In the genomic region with DNA sequence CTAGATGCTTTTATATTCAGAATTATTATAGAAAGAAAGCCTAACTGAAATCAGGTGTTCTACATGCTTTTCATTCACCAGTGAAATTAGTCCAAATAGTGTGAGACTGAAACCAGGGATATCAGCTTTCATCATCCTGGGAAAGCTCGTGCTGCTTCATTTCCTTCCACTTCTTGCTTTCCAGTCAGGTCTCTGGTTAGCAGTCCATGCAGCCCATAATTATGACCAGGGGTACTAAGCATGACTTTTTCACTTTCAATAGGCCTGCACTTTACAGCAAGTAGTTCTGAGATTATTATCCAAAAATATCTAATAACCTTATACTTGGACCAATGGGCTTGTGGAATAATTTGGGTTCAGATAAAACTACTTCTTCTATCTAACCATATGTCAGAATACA, we compare ENCODE assay signal across 17 cellular contexts.
"Had no signal": no experiment of that assay in that cellular context is flagged by ENCODE, and none has a peak within 500 bp of the region (broad histone marks: within the 10 kb centered on the region; RNA-seq: fewer than 3 reads in every experiment).

No MANE protein-coding gene starts in this region.

- H3K36me3 ChIP-seq: lower lobe of right lung, neutrophil, thoracic aorta had no signal

- H3K36me3 Mint-ChIP-seq: activated naive CD8-positive, alpha-beta T cell treated with anti-CD3 and anti-CD28 coated beads, Interleukin-2, amount 10 ng/mL, durations not matched to agents 7 days and 5 days; immature natural killer cell; mesothelial cell of epicardium; naive B cell had no signal

- H3K9me3 Mint-ChIP-seq: activated naive CD8-positive, alpha-beta T cell treated with anti-CD3 and anti-CD28 coated beads, Interleukin-2, amount 10 ng/mL, durations not matched to agents 7 days and 5 days; stimulated activated naive CD8-positive, alpha-beta T cell treated with anti-CD3 and anti-CD28 coated beads, Interleukin-15, amount 100 ng/mL, for 72 hours had no signal

- H3K4me3 Mint-ChIP-seq: activated CD8-positive, alpha-beta T cell treated with anti-CD3 and anti-CD28 coated beads, Interleukin-2, amount 10 ng/mL, durations not matched to agents 7 days and 5 days; activated naive CD8-positive, alpha-beta T cell treated with anti-CD3 and anti-CD28 coated beads, Interleukin-2, amount 10 ng/mL, durations not matched to agents 7 days and 5 days; immature natural killer cell; mesothelial cell of epicardium; naive B cell; stimulated activated naive CD8-positive, alpha-beta T cell treated with anti-CD3 and anti-CD28 coated beads, Interleukin-15, amount 100 ng/mL, for 72 hours had no signal

- H3K27me3 ChIP-seq: neutrophil had no signal

- H3K4me1 Mint-ChIP-seq: activated naive CD8-positive, alpha-beta T cell treated with anti-CD3 and anti-CD28 coated beads, Interleukin-2, amount 10 ng/mL, durations not matched to agents 7 days and 5 days; immature natural killer cell; mesothelial cell of epicardium; naive B cell; stimulated activated naive CD8-positive, alpha-beta T cell treated with anti-CD3 and anti-CD28 coated beads, Interleukin-15, amount 100 ng/mL, for 72 hours had no signal

- H3K4me1 ChIP-seq: lower lobe of right lung had no signal

- H3K27ac Mint-ChIP-seq: activated CD8-positive, alpha-beta T cell treated with anti-CD3 and anti-CD28 coated beads, Interleukin-2, amount 10 ng/mL, durations not matched to agents 7 days and 5 days; activated naive CD8-positive, alpha-beta T cell treated with anti-CD3 and anti-CD28 coated beads, Interleukin-2, amount 10 ng/mL, durations not matched to agents 7 days and 5 days; immature natural killer cell; mesothelial cell of epicardium; naive B cell; stimulated activated naive CD8-positive, alpha-beta T cell treated with anti-CD3 and anti-CD28 coated beads, Interleukin-15, amount 100 ng/mL, for 72 hours had no signal

- FAIRE-seq: bronchial epithelial cell had no signal

- DNase-seq: activated CD4-positive, alpha-beta T cell treated with anti-CD3 and anti-CD28 coated beads for 48 hours; activated CD8-positive, alpha-beta memory T cell treated with anti-CD3 and anti-CD28 coated beads, Interleukin-2, amount 50 U/mL, for 48 hours; activated CD8-positive, alpha-beta T cell treated with anti-CD3 and anti-CD28 coated beads, Interleukin-2, amount 10 ng/mL, durations not matched to agents 7 days and 5 days; activated naive CD8-positive, alpha-beta T cell treated with anti-CD3 and anti-CD28 coated beads, Interleukin-2, amount 10 ng/mL, durations not matched to agents 7 days and 5 days; aorta; dorsolateral prefrontal cortex; immature natural killer cell; lower lobe of right lung; naive B cell; posterior cingulate gyrus; stimulated activated CD4-positive, alpha-beta T cell treated with anti-CD3 and anti-CD28 coated beads, Interleukin-4, amount 100 ng/mL, for 4 hours; stimulated activated naive CD8-positive, alpha-beta T cell treated with anti-CD3 and anti-CD28 coated beads, Interleukin-15, amount 100 ng/mL, for 72 hours had no signal

- H3K27me3 Mint-ChIP-seq: activated naive CD8-positive, alpha-beta T cell treated with anti-CD3 and anti-CD28 coated beads, Interleukin-2, amount 10 ng/mL, durations not matched to agents 7 days and 5 days; naive B cell; stimulated activated naive CD8-positive, alpha-beta T cell treated with anti-CD3 and anti-CD28 coated beads, Interleukin-15, amount 100 ng/mL, for 72 hours had no signal

- H3K27ac ChIP-seq: dorsolateral prefrontal cortex, lower lobe of right lung, neutrophil, skin epidermis, thoracic aorta had no signal

- ATAC-seq: activated CD8-positive, alpha-beta T cell treated with anti-CD3 and anti-CD28 coated beads, Interleukin-2, amount 10 ng/mL, durations not matched to agents 7 days and 5 days; lower lobe of right lung; stimulated activated naive CD8-positive, alpha-beta T cell treated with anti-CD3 and anti-CD28 coated beads, Interleukin-15, amount 100 ng/mL, for 72 hours had no signal

- H3K9me3 ChIP-seq: lower lobe of right lung, neutrophil, thoracic aorta had no signal

- H3K4me3 ChIP-seq: dorsolateral prefrontal cortex, lower lobe of right lung, skin epidermis, thoracic aorta had no signal
